ENCODE assay signal across 25 cellular contexts in the genomic region with DNA sequence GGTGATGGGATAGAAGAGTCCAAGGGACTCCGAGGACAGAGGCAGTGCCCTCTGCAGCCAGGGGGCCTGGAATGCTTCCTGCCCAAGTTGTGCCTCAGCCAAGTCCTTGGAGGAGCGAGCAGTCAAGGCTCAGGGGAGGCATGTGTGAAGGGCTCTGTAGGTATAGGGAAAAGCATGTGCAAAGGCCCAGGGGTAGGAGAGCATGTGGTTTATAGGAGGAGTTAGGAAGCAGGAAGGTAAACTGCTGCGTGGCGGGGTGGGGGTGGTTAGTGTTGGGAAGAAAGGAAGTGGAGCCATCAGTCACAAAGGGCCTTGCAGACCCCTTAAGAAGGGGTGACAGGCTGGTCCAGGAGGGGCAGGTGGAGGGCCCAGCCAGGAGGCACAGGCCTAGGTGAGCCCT. TPM values are rescaled to one million over a fixed set of nuclear protein-coding genes. Genes with fewer than 3 reads are reported as not detected.
DNase-seq lines count a peak whose midpoint lies in the region; ATAC-seq, FAIRE-seq and TF ChIP-seq lines count a peak whose summit lies in the region.
"Had no signal": no experiment of that assay in that cellular context is flagged by ENCODE, and none has a peak within 500 bp of the region (broad histone marks: within the 10 kb centered on the region; RNA-seq: fewer than 3 reads in every experiment).

No MANE protein-coding gene starts in this region.

- TF ChIP-seq EP300 in K562 (IDR thresholded peaks at IDR 0.05; ENCODE audit: low read length): no peak

- POLR2A ChIA-PET in activated CD8-positive, alpha-beta T cell treated with anti-CD3 and anti-CD28 coated beads, Interleukin-2, amount 10 ng/mL, durations not matched to agents 7 days and 5 days (lab: Charles Lee): no interaction called here
- POLR2A ChIA-PET in activated CD8-positive, alpha-beta T cell treated with anti-CD3 and anti-CD28 coated beads for 36 hours (lab: Charles Lee): interaction anchor here (1.2 kb wide), 1 partner anchor 10 kb away, joined by 4 read pairs; no protein-coding TSS in a partner anchor
- POLR2A ChIA-PET in K562 (lab: Yijun Ruan, JAX): no interaction called here

- H3K4me3 ChIP-seq in H7 (ENCODE audit: insufficient read depth, low read depth, low read length) (no peak overlapping the region), K562 (no peak overlapping the region), osteoblast (ENCODE audit: insufficient read depth, low read length) (no peak overlapping the region)
- H3K4me3 ChIP-seq: GM12878, GM23338 had no signal

- no peak overlapping the region for H3K4me3 Mint-ChIP-seq in activated CD8-positive, alpha-beta T cell treated with anti-CD3 and anti-CD28 coated beads, Interleukin-2, amount 10 ng/mL, durations not matched to agents 7 days and 5 days
- no peak overlapping the region for H3K4me3 Mint-ChIP-seq in activated CD8-positive, alpha-beta T cell treated with anti-CD3 and anti-CD28 coated beads for 36 hours
- H3K4me3 Mint-ChIP-seq: GM23338 had no signal

- H3K79me2 ChIP-seq in K562 (ENCODE audit: control insufficient read depth, insufficient read depth, low read length) (peaks cover 55% of the 10 kb centered on the region), osteoblast (ENCODE audit: insufficient read depth, low read length) (peaks cover 42% of the 10 kb centered on the region)

- 94% methylated on average over 4 of the region's 4 CpGs for WGBS in K562 (ENCODE audit: insufficient coverage, low coverage, missing lambda C conversion rate)

- H3K9me3 Mint-ChIP-seq in activated CD8-positive, alpha-beta T cell treated with anti-CD3 and anti-CD28 coated beads, Interleukin-2, amount 10 ng/mL, durations not matched to agents 7 days and 5 days (ENCODE audit: insufficient read depth): no peaks in the 10 kb centered on the region
- no peaks in the 10 kb centered on the region for H3K9me3 Mint-ChIP-seq in activated CD8-positive, alpha-beta T cell treated with anti-CD3 and anti-CD28 coated beads for 36 hours
- H3K9me3 Mint-ChIP-seq: GM23338 had no signal

- peaks cover 19% of the 10 kb centered on the region for H3K36me3 Mint-ChIP-seq in activated CD8-positive, alpha-beta T cell treated with anti-CD3 and anti-CD28 coated beads, Interleukin-2, amount 10 ng/mL, durations not matched to agents 7 days and 5 days (ENCODE audit: low read depth)
- H3K36me3 Mint-ChIP-seq in activated CD8-positive, alpha-beta T cell treated with anti-CD3 and anti-CD28 coated beads for 36 hours (ENCODE audit: low read depth): peaks cover 39% of the 10 kb centered on the region

- TF ChIP-seq POLR2A in K562 (conservative IDR thresholded peaks at IDR 0.05): 0 out of 2 replicates have a peak, but pooled peaks have one; percentile 27

- peaks cover 4% of the 10 kb centered on the region for H3K9me1 ChIP-seq in K562 (ENCODE audit: control insufficient read depth, insufficient read depth, low read length)

- ATAC-seq in activated CD8-positive, alpha-beta T cell treated with anti-CD3 and anti-CD28 coated beads, Interleukin-2, amount 10 ng/mL, durations not matched to agents 7 days and 5 days: no peak
- ATAC-seq in activated CD8-positive, alpha-beta T cell treated with anti-CD3 and anti-CD28 coated beads for 36 hours: no peak
- ATAC-seq in K562: no peak
- ATAC-seq in GM19463 (IDR thresholded peaks at IDR 0.05; ENCODE audit: unreplicated experiment): no peak
- ATAC-seq in HG03097 (IDR thresholded peaks at IDR 0.05; ENCODE audit: low FRiP score, unreplicated experiment): no peak
- ATAC-seq: GM12878, GM23338, PC-3 had no signal

- H3K27me3 ChIP-seq in H7 (ENCODE audit: control insufficient read depth, insufficient read depth, low read length): no peaks in the 10 kb centered on the region
- no peaks in the 10 kb centered on the region for H3K27me3 ChIP-seq in K562 (ENCODE audit: control insufficient read depth in 2 of 2, insufficient read depth in 2 of 2, low read length in 2 of 2)
- no peaks in the 10 kb centered on the region for H3K27me3 ChIP-seq in osteoblast (ENCODE audit: insufficient read depth, low read length)
- H3K27me3 ChIP-seq: BE2C had no signal

- no peak overlapping the region for H3K9ac ChIP-seq in K562 (ENCODE audit: insufficient read depth in 1 of 2, low read depth in 2 of 2, low read length in 2 of 2)

- CTCF ChIA-PET in activated CD8-positive, alpha-beta T cell treated with anti-CD3 and anti-CD28 coated beads, Interleukin-2, amount 10 ng/mL, durations not matched to agents 7 days and 5 days (lab: Charles Lee): interaction anchor here (0.8 kb wide), 1 partner anchor 17 kb away, joined by 3 read pairs; no protein-coding TSS in a partner anchor
- CTCF ChIA-PET in activated CD8-positive, alpha-beta T cell treated with anti-CD3 and anti-CD28 coated beads for 36 hours (lab: Charles Lee): no interaction called here
- CTCF ChIA-PET in K562 (lab: Yijun Ruan, JAX; ENCODE audit: low intra/inter-chr PET ratio): no interaction called here

- no peaks in the 10 kb centered on the region for H3K9me3 ChIP-seq in K562 (replicated peaks; ENCODE audit: control insufficient read depth, insufficient read depth, low read depth, low read length)
- no peaks in the 10 kb centered on the region for H3K9me3 ChIP-seq in osteoblast (ENCODE audit: low read depth, low read length)
- H3K9me3 ChIP-seq: BE2C had no signal

- H3K36me3 ChIP-seq in H7 (replicated peaks; ENCODE audit: control insufficient read depth, insufficient read depth, low read length) (peaks cover 25% of the 10 kb centered on the region), K562 (ENCODE audit: control insufficient read depth, insufficient read depth, low read length) (peaks cover 98% of the 10 kb centered on the region), osteoblast (ENCODE audit: insufficient read depth, low read length) (peaks cover 38% of the 10 kb centered on the region)

- H3K4me2 ChIP-seq in K562 (ENCODE audit: insufficient read depth, low read length): no peak overlapping the region
- no peak overlapping the region for H3K4me2 ChIP-seq in osteoblast (ENCODE audit: insufficient read depth, low read length)
- H3K4me2 ChIP-seq: GM23338 had no signal

- H2AFZ ChIP-seq in K562 (ENCODE audit: low read depth, low read length) (no peak overlapping the region), osteoblast (ENCODE audit: low read length) (no peak overlapping the region)
- H2AFZ ChIP-seq: GM23338 had no signal

- in situ Hi-C loops in K562 (cut with MboI): no loop called here

- BruUV-seq in K562 (replicated peaks; lab: Mats Ljungman, UMichigan): no TSS peak

- no peak for FAIRE-seq in K562 (lab: Jason Lieb, UNC)
- FAIRE-seq: GM12878, GM19239 had no signal

- intact Hi-C loops in activated CD8-positive, alpha-beta T cell treated with anti-CD3 and anti-CD28 coated beads for 36 hours (cut with micrococcal nuclease): no loop called here
- intact Hi-C loops in K562 (cut with micrococcal nuclease): no loop called here

- no peaks in the 10 kb centered on the region for H3K27me3 Mint-ChIP-seq in activated CD8-positive, alpha-beta T cell treated with anti-CD3 and anti-CD28 coated beads, Interleukin-2, amount 10 ng/mL, durations not matched to agents 7 days and 5 days (ENCODE audit: low read depth)
- no peaks in the 10 kb centered on the region for H3K27me3 Mint-ChIP-seq in activated CD8-positive, alpha-beta T cell treated with anti-CD3 and anti-CD28 coated beads for 36 hours
- H3K27me3 Mint-ChIP-seq: CD4-positive, CD25-positive, alpha-beta regulatory T cell had no signal

- no peak for TF ChIP-seq CTCF in activated CD8-positive, alpha-beta T cell treated with anti-CD3 and anti-CD28 coated beads for 36 hours (IDR thresholded peaks at IDR 0.05)
- TF ChIP-seq CTCF in K562 (IDR thresholded peaks at IDR 0.05 in 2 of 3, conservative IDR thresholded peaks at IDR 0.05 in 1 of 3; ENCODE audit: insufficient read depth in 2 of 3, low read depth in 1 of 3, low read length in 3 of 3) (no peak), osteoblast (IDR thresholded peaks at IDR 0.05; ENCODE audit: extremely low read depth, low read depth, low read length) (no peak)

- H3K27ac ChIP-seq in K562 (ENCODE audit: extremely low read depth, low read depth, low read length): no peak overlapping the region
- no peak overlapping the region for H3K27ac ChIP-seq in osteoblast (ENCODE audit: low read depth, low read length)

- H4K20me1 ChIP-seq in K562 (replicated peaks; ENCODE audit: control insufficient read depth, insufficient read depth, low read length) (peaks cover 44% of the 10 kb centered on the region), osteoblast (ENCODE audit: insufficient read depth, low read length) (peaks cover 32% of the 10 kb centered on the region)

- H3K4me1 ChIP-seq in K562 (replicated peaks in 1 of 2; ENCODE audit: control insufficient read depth in 2 of 2, insufficient read depth in 2 of 2, low read length in 2 of 2) (peaks cover 5% of the 10 kb centered on the region in 2 experiments; a peak in 2 of 5 replicates), osteoblast (ENCODE audit: insufficient read depth, low read length) (peaks cover 3% of the 10 kb centered on the region)

- DNase-seq in activated CD8-positive, alpha-beta T cell treated with anti-CD3 and anti-CD28 coated beads, Interleukin-2, amount 10 ng/mL, durations not matched to agents 7 days and 5 days: no peak
- no peak for DNase-seq in activated CD8-positive, alpha-beta T cell treated with anti-CD3 and anti-CD28 coated beads for 36 hours
- peak; percentile 27 for DNase-seq in H7
- DNase-seq in K562 (ENCODE audit: extremely low read depth in 1 of 4, low spot score in 3 of 4): peak in 1 of 4 experiments; percentile 10
- DNase-seq in osteoblast (ENCODE audit: insufficient read length, low spot score, missing footprints): peak; percentile 8
- no peak for DNase-seq in middle frontal gyrus (ENCODE audit: extremely low spot score, low spot score)
- DNase-seq: 8988T; BE2C; CD4-positive, CD25-positive, alpha-beta regulatory T cell; GF-D8; IMR-90; Karpas-422; NCI-H1048; NCI-H1436; NCI-H1930; NCI-H345; NCI-H524 treated with DMSO at 0.1 percent for 48 hours; PC-3; RPMI8226; SHP77 treated with DMSO at 0.1 percent for 48 hours had no signal

- TF ChIP-seq RAD21 in K562 (CRISPR knock-in tag; conservative IDR thresholded peaks at IDR 0.05 in 1 of 2, IDR thresholded peaks at IDR 0.05 in 1 of 2): no peak

- H3K27ac Mint-ChIP-seq in activated CD8-positive, alpha-beta T cell treated with anti-CD3 and anti-CD28 coated beads, Interleukin-2, amount 10 ng/mL, durations not matched to agents 7 days and 5 days: peak overlapping the region; percentile 28
- H3K27ac Mint-ChIP-seq in activated CD8-positive, alpha-beta T cell treated with anti-CD3 and anti-CD28 coated beads for 36 hours: no peak overlapping the region
- H3K27ac Mint-ChIP-seq: CD4-positive, CD25-positive, alpha-beta regulatory T cell; GM23338 had no signal

- peaks cover 14% of the 10 kb centered on the region for H3K4me1 Mint-ChIP-seq in activated CD8-positive, alpha-beta T cell treated with anti-CD3 and anti-CD28 coated beads, Interleukin-2, amount 10 ng/mL, durations not matched to agents 7 days and 5 days (ENCODE audit: low read depth)
- peaks cover 28% of the 10 kb centered on the region for H3K4me1 Mint-ChIP-seq in activated CD8-positive, alpha-beta T cell treated with anti-CD3 and anti-CD28 coated beads for 36 hours (ENCODE audit: low read depth)

RNA-seq across cellular contexts. Expression of gene POLR3E, which starts 7.2 kb away (rescaled TPM):
- 10 to 100 TPM; 43.8 to 49.9 TPM for total RNA-seq in activated CD8-positive, alpha-beta T cell treated with anti-CD3 and anti-CD28 coated beads, Interleukin-2, amount 10 ng/mL, durations not matched to agents 7 days and 5 days
- total RNA-seq in activated CD8-positive, alpha-beta T cell treated with anti-CD3 and anti-CD28 coated beads for 36 hours: 10 to 100 TPM; 66.9 to 67.9 TPM
- total RNA-seq in H7 (2014; rRNA removed; shearing (Covaris generic)): 91.5 and 99.6 TPM in 2 replicates
- 337 and 699 TPM in 2 replicates for total RNA-seq in K562 (2011; cell fraction: chromatin; rRNA removed; ENCODE audit: low replicate concordance)
- total RNA-seq in K562 (2011; cell fraction: nucleolus; rRNA removed): 179 and 196 TPM in 2 replicates
- 243 and 244 TPM in 2 replicates for total RNA-seq in K562 (2011; cell fraction: nucleoplasm; rRNA removed)
- 78.2 and 82.6 TPM in 2 replicates for total RNA-seq in K562 (2014; rRNA removed)
- 67.6 and 81.1 TPM in 2 replicates for total RNA-seq in K562 (2014; rRNA removed; fragmentation: Illumina TruSeq; extraction: Trizol)
- 73.9 and 83.8 TPM in 2 replicates for total RNA-seq in K562 (2015; rRNA removed; fragmentation: Illumina TruSeq; extraction: Trizol)
- 101 and 113 TPM in 2 replicates for total RNA-seq in K562 (2021)
- 151 and 192 TPM in 2 replicates for polyA plus RNA-seq in K562 (2011; rRNA removed)
- 128 and 145 TPM in 2 replicates for polyA plus RNA-seq in K562 (2011; cell fraction: cytosol; rRNA removed)
- 458 and 560 TPM in 2 replicates for polyA plus RNA-seq in K562 (2011; cell fraction: nucleus; rRNA removed)
- 62.8 and 102 TPM in 2 replicates for polyA plus RNA-seq in K562 (2012)
- polyA plus RNA-seq in K562 (2014; fragmentation: Illumina TruSeq; extraction: Trizol): 128 and 149 TPM in 2 replicates
- polyA plus RNA-seq in K562 (2014; fragmentation: Nextera tagmentation; extraction: Ambion mirVana): 10 to 100 TPM; 17.7 to 25.3 TPM
- polyA plus RNA-seq in K562 (2014; rRNA removed): 77.3 and 95.9 TPM in 2 replicates
- 241 and 345 TPM in 2 replicates for polyA minus RNA-seq in K562 (2011; rRNA and poly(A)+ RNA removed)
- 104 and 113 TPM in 2 replicates for polyA minus RNA-seq in K562 (2011; cell fraction: cytosol; rRNA and poly(A)+ RNA removed)
- 100 and 315 TPM in 2 replicates for polyA minus RNA-seq in K562 (2011; cell fraction: nucleus; rRNA and poly(A)+ RNA removed)
- total RNA-seq in osteoblast: 19.2 and 19.4 TPM in 2 replicates

Comparison
In these comparisons a context has a peak if more than half of its experiments do, and no peak if none do; other contexts are left out.
1. DNase-seq: peak in H7 (single experiment) and osteoblast (single experiment); none in activated CD8-positive, alpha-beta T cell treated with anti-CD3 and anti-CD28 coated beads, Interleukin-2, amount 10 ng/mL, durations not matched to agents 7 days and 5 days (single experiment), activated CD8-positive, alpha-beta T cell treated with anti-CD3 and anti-CD28 coated beads for 36 hours (single experiment) and middle frontal gyrus (single experiment).